ENCODE assay signal across 18 cellular contexts in the genomic region with DNA sequence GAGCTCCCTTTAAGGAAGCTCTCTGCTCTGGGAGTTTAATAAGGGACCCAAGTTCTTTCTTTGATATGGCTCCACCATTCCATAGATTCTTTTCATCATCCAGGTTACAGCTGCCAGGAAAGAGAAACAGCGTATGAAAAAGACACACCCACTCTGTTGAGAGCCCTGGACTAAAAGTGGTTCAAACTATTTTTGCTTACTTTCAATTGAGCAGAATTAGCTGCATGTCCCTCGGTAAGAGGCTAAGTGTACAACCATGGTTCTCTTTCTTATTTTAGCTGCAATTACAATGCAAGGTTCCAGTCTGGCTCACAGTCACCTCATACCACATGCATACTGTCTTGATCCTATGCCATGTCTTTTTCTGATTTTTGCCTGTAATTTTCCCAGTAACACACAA.
DNase-seq lines count a peak whose midpoint lies in the region; ATAC-seq, FAIRE-seq and TF ChIP-seq lines count a peak whose summit lies in the region.
"Had no signal": no experiment of that assay in that cellular context is flagged by ENCODE, and none has a peak within 500 bp of the region (broad histone marks: within the 10 kb centered on the region; RNA-seq: fewer than 3 reads in every experiment).

No MANE protein-coding gene starts in this region.

- TF ChIP-seq RAD21 in GM12878 (IDR thresholded peaks at IDR 0.05; ENCODE audit: insufficient read depth, low read depth, low read length), result no peak

- SMC1A ChIA-PET in GM12878 (lab: Charles Lee; ENCODE audit: uncharacterized antibody, unreplicated experiment), result interaction anchor here (0.7 to 2.0 kb wide), 5 partner anchors 8 to 40 kb away, joined by 3 to 5 read pairs (median 3); no protein-coding TSS in a partner anchor

- intact Hi-C loops in GM12878 (cut with micrococcal nuclease; ENCODE audit: unreplicated experiment), result no loop called here
- intact Hi-C loops in lower leg skin (cut with DNase I; ENCODE audit: low total_unique reads), result no loop called here

- H3K27ac ChIP-seq in GM12878 (ENCODE audit: control insufficient read depth, insufficient read depth), result no peak overlapping the region
- H3K27ac ChIP-seq: A549; BLaER1 treated with 17β-estradiol and CSF1 and Interleukin-3, amounts not matched to agents 10 nM and 100 nM; PC-9 had no signal

- ATAC-seq in GM18511 (IDR thresholded peaks at IDR 0.05; ENCODE audit: unreplicated experiment) (peak; percentile 68), GM19324 (IDR thresholded peaks at IDR 0.05; ENCODE audit: low FRiP score, unreplicated experiment) (peak; percentile 66), HG02798 (IDR thresholded peaks at IDR 0.05; ENCODE audit: poor library complexity, unreplicated experiment) (peak; percentile 59), GM12878 (peak; percentile 71), HG03521 (IDR thresholded peaks at IDR 0.05; ENCODE audit: unreplicated experiment) (no peak), GM21737 (IDR thresholded peaks at IDR 0.05; ENCODE audit: unreplicated experiment) (no peak)
- ATAC-seq: A549, K562 had no signal

- BruUV-seq in GM12878 (replicated peaks; lab: Mats Ljungman, UMichigan), result no TSS peak

- H3K4me2 ChIP-seq in GM12878 (ENCODE audit: control insufficient read depth, insufficient read depth), result no peak overlapping the region
- H3K4me2 ChIP-seq: A549; BLaER1 treated with 17β-estradiol and CSF1 and Interleukin-3, amounts not matched to agents 10 nM and 100 nM; PC-9 had no signal

- H3K79me2 ChIP-seq in GM12878 (ENCODE audit: control insufficient read depth, insufficient read depth, low read length), result no peaks in the 10 kb centered on the region

- H3K27me3 ChIP-seq in GM12878 (replicated peaks in 1 of 2; ENCODE audit: control insufficient read depth in 2 of 2, insufficient read depth in 2 of 2, low read length in 1 of 2), result no peaks in the 10 kb centered on the region
- H3K27me3 ChIP-seq: BLaER1 treated with 17β-estradiol and CSF1 and Interleukin-3, amounts not matched to agents 10 nM and 100 nM had no signal

- H3K36me3 ChIP-seq in GM12878 (ENCODE audit: control insufficient read depth in 2 of 2, insufficient read depth in 2 of 2, low read length in 1 of 2), result no peaks in the 10 kb centered on the region
- H3K36me3 ChIP-seq: BLaER1 treated with 17β-estradiol and CSF1 and Interleukin-3, amounts not matched to agents 10 nM and 100 nM had no signal

- no peaks in the 10 kb centered on the region for H3K4me1 ChIP-seq in GM12878 (ENCODE audit: control insufficient read depth, insufficient read depth, low read length)
- H3K4me1 ChIP-seq: A549; BLaER1 treated with 17β-estradiol and CSF1 and Interleukin-3, amounts not matched to agents 10 nM and 100 nM had no signal

- no peaks in the 10 kb centered on the region for H4K20me1 ChIP-seq in GM12878 (ENCODE audit: control insufficient read depth, insufficient read depth)
- H4K20me1 ChIP-seq: BLaER1 treated with 17β-estradiol and CSF1 and Interleukin-3, amounts not matched to agents 10 nM and 100 nM had no signal

- RAD21 ChIA-PET in GM12878 (lab: Charles Lee; ENCODE audit: unreplicated experiment), result interaction anchor here (1.9 kb wide), 1 partner anchor 36 kb away, joined by 5 read pairs; no protein-coding TSS in a partner anchor

- DNase-seq in GM12878 (ENCODE audit: low read depth, low spot score) (no peak), lower leg skin (ENCODE audit: low spot score in 2 of 2) (no peak)
- no peak for DNase-seq in activated T-cell treated with anti-CD3 and anti-CD28 coated beads, Interleukin-2, amount 50 U/mL, for 48 hours
- DNase-seq: CD8-positive, alpha-beta memory T cell; GF-D8; NCI-H1436; NCI-H2029 treated with DMSO at 0.1 percent for 48 hours; NCI-H2171 treated with DMSO at 0.1 percent for 48 hours; NCI-H446 treated with DMSO at 0.1 percent for 48 hours; PC-9 had no signal

- 15% methylated on average over 2 of the region's 2 CpGs for WGBS in GM12878 (ENCODE audit: insufficient coverage, insufficient replicate concordance, low lambda C conversion rate, missing lambda C conversion rate)
- 36 to 42% methylated on average over 2 of the region's 2 CpGs for WGBS in lower leg skin, 2 donors

- H3K4me3 ChIP-seq in GM12878 (no peak overlapping the region), lower leg skin (ENCODE audit: low read depth, poor library complexity, severe bottlenecking) (no peak overlapping the region)
- H3K4me3 ChIP-seq: A549; BLaER1 treated with 17β-estradiol and CSF1 and Interleukin-3, amounts not matched to agents 10 nM and 100 nM; K562; PC-9 had no signal

- H3K9ac ChIP-seq in GM12878 (ENCODE audit: control insufficient read depth, insufficient read depth, low read length), result no peak overlapping the region
- H3K9ac ChIP-seq: BLaER1 treated with 17β-estradiol and CSF1 and Interleukin-3, amounts not matched to agents 10 nM and 100 nM had no signal

- in situ Hi-C loops in GM12878 (cut with MboI), result no loop called here

- TF ChIP-seq CTCF in GM12878 (IDR thresholded peaks at IDR 0.05 in 2 of 3, conservative IDR thresholded peaks at IDR 0.05 in 1 of 3; ENCODE audit: control insufficient read depth in 2 of 3, extremely low read depth in 1 of 3, insufficient read depth in 1 of 3, low read depth in 3 of 3, low read length in 3 of 3) (no peak), lower leg skin (IDR thresholded peaks at IDR 0.05) (no peak)

- no peak overlapping the region for H2AFZ ChIP-seq in GM12878 (ENCODE audit: control insufficient read depth, low read depth, low read length)
- H2AFZ ChIP-seq: PC-9 had no signal

- no peak for TF ChIP-seq POLR2A in GM12878 (IDR thresholded peaks at IDR 0.05; ENCODE audit: low read depth, low read length)
- TF ChIP-seq POLR2A in lower leg skin (IDR thresholded peaks at IDR 0.05), result no peak

- POLR2A ChIA-PET in GM12878 (lab: Charles Lee), result no interaction called here

- CTCF ChIA-PET in GM12878 (lab: Yijun Ruan, JAX), result interaction anchor here (1.2 kb wide), 2 partner anchors 9 to 10 kb away, joined by 3 to 4 read pairs; no protein-coding TSS in a partner anchor

- FAIRE-seq in GM12878 (lab: Jason Lieb, UNC), result no peak
- FAIRE-seq: K562 had no signal

- TF ChIP-seq EP300 in GM12878 (IDR thresholded peaks at IDR 0.05; ENCODE audit: borderline replicate concordance in 1 of 2, control insufficient read depth in 1 of 2, low read depth in 2 of 2, low read length in 2 of 2), result no peak

- H3K9me3 ChIP-seq in GM12878 (replicated peaks; ENCODE audit: control insufficient read depth, insufficient read depth, low read length), result no peaks in the 10 kb centered on the region; the same call in 2 of the 3 replicates
- H3K9me3 ChIP-seq: A549; BLaER1 treated with 17β-estradiol and CSF1 and Interleukin-3, amounts not matched to agents 10 nM and 100 nM had no signal

TF ChIP-seq in GM12878, 131 proteins besides CTCF, POLR2A, EP300 and RAD21 (continues in another document):
- TF ChIP-seq, protein P1, sequence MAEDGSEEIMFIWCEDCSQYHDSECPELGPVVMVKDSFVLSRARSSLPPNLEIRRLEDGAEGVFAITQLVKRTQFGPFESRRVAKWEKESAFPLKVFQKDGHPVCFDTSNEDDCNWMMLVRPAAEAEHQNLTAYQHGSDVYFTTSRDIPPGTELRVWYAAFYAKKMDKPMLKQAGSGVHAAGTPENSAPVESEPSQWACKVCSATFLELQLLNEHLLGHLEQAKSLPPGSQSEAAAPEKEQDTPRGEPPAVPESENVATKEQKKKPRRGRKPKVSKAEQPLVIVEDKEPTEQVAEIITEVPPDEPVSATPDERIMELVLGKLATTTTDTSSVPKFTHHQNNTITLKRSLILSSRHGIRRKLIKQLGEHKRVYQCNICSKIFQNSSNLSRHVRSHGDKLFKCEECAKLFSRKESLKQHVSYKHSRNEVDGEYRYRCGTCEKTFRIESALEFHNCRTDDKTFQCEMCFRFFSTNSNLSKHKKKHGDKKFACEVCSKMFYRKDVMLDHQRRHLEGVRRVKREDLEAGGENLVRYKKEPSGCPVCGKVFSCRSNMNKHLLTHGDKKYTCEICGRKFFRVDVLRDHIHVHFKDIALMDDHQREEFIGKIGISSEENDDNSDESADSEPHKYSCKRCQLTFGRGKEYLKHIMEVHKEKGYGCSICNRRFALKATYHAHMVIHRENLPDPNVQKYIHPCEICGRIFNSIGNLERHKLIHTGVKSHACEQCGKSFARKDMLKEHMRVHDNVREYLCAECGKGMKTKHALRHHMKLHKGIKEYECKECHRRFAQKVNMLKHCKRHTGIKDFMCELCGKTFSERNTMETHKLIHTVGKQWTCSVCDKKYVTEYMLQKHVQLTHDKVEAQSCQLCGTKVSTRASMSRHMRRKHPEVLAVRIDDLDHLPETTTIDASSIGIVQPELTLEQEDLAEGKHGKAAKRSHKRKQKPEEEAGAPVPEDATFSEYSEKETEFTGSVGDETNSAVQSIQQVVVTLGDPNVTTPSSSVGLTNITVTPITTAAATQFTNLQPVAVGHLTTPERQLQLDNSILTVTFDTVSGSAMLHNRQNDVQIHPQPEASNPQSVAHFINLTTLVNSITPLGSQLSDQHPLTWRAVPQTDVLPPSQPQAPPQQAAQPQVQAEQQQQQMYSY (CRISPR knock-in tag; IDR thresholded peaks at IDR 0.05), result no peak
- TF ChIP-seq, protein P2, sequence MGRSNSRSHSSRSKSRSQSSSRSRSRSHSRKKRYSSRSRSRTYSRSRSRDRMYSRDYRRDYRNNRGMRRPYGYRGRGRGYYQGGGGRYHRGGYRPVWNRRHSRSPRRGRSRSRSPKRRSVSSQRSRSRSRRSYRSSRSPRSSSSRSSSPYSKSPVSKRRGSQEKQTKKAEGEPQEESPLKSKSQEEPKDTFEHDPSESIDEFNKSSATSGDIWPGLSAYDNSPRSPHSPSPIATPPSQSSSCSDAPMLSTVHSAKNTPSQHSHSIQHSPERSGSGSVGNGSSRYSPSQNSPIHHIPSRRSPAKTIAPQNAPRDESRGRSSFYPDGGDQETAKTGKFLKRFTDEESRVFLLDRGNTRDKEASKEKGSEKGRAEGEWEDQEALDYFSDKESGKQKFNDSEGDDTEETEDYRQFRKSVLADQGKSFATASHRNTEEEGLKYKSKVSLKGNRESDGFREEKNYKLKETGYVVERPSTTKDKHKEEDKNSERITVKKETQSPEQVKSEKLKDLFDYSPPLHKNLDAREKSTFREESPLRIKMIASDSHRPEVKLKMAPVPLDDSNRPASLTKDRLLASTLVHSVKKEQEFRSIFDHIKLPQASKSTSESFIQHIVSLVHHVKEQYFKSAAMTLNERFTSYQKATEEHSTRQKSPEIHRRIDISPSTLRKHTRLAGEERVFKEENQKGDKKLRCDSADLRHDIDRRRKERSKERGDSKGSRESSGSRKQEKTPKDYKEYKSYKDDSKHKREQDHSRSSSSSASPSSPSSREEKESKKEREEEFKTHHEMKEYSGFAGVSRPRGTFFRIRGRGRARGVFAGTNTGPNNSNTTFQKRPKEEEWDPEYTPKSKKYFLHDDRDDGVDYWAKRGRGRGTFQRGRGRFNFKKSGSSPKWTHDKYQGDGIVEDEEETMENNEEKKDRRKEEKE (IDR thresholded peaks at IDR 0.05), result no peak
- TF ChIP-seq ZNF274 (IDR thresholded peaks at IDR 0.05; ENCODE audit: insufficient read depth, insufficient read length) (no peak), ESRRA (IDR thresholded peaks at IDR 0.05; ENCODE audit: low read length) (no peak), HDGF (IDR thresholded peaks at IDR 0.05) (no peak), MXI1 (IDR thresholded peaks at IDR 0.05; ENCODE audit: low read depth, low read length) (no peak), FOXK2 (IDR thresholded peaks at IDR 0.05) (no peak)

Comparison
In these comparisons a context has a peak if more than half of its experiments do, and no peak if none do; other contexts are left out.
1. ATAC-seq: peak in GM18511 (single experiment), GM19324 (single experiment), HG02798 (single experiment) and GM12878 (single experiment); none in HG03521 (single experiment) and GM21737 (single experiment).